Comparison of ENCODE assay signal across 1 cellular context in the genomic region with DNA sequence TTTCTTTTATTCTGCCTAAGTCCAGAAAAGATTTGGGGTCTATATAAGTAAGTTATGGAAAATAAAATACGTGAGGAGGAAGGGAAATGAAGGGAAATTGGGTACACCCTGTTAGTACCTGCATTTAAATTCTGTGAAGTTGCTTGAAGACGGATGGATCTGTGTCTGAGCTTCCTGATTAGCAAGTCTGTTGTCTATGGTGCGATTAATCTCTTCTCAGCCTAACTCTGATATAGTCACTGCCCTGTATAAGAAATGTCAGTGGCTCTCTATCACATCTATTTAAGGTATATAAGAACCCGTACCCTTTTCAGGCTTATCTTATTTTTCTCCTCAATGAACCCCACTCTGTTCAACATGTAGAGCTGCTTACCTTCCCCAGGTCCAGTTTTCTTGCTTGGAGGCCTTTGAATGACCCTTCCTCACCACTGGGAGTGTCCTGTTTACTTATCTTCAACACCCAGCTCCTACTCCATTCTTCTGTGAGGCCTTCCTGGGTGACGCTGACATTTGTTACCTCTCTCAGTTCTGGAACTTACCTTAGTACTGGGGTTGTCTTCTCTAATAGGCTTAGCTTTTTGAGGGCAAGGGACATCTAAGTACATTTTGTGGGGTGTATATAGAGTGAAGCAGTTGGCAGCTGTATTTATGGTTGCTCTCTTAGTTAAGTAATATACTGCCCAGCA.
TF ChIP-seq lines count a peak whose summit lies in the region.

No MANE protein-coding gene starts in this region.

TF ChIP-seq in K562, 482 proteins besides CTCF, POLR2A, EP300 and RAD21 (continued from another document and continues in another):
- TF ChIP-seq, protein P1, sequence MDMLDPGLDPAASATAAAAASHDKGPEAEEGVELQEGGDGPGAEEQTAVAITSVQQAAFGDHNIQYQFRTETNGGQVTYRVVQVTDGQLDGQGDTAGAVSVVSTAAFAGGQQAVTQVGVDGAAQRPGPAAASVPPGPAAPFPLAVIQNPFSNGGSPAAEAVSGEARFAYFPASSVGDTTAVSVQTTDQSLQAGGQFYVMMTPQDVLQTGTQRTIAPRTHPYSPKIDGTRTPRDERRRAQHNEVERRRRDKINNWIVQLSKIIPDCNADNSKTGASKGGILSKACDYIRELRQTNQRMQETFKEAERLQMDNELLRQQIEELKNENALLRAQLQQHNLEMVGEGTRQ (CRISPR knock-in tag; IDR thresholded peaks at IDR 0.05), result no peak
- TF ChIP-seq, protein P2, sequence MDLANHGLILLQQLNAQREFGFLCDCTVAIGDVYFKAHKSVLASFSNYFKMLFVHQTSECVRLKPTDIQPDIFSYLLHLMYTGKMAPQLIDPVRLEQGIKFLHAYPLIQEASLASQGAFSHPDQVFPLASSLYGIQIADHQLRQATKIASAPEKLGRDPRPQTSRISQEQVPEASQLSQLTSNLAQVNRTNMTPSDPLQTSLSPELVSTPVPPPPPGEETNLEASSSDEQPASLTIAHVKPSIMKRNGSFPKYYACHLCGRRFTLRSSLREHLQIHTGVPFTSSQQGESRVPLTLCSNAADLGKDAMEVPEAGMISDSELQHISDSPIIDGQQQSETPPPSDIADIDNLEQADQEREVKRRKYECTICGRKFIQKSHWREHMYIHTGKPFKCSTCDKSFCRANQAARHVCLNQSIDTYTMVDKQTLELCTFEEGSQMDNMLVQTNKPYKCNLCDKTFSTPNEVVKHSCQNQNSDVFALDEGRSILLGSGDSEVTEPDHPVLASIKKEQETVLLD (IDR thresholded peaks at IDR 0.05), result 0 out of 2 replicates have a peak, but pooled peaks have one; percentile 9
- no peak for TF ChIP-seq CHD1 (IDR thresholded peaks at IDR 0.05; ENCODE audit: low read length)
- no peak for TF ChIP-seq ATF1 (CRISPR knock-in tag; IDR thresholded peaks at IDR 0.05)
- peak; percentile 46 for TF ChIP-seq ATF1 (tag; IDR thresholded peaks at IDR 0.05)
- no peak for TF ChIP-seq POLR3G (IDR thresholded peaks at IDR 0.05; ENCODE audit: extremely low read depth, insufficient read length, insufficient replicate concordance)
- peak; percentile 87 for TF ChIP-seq CBFA2T3 (IDR thresholded peaks at IDR 0.05)
- TF ChIP-seq HMG20B (CRISPR knock-in tag; IDR thresholded peaks at IDR 0.05), result no peak
- no peak for TF ChIP-seq TSC22D4 (tag; IDR thresholded peaks at IDR 0.05)
- TF ChIP-seq, protein P3, sequence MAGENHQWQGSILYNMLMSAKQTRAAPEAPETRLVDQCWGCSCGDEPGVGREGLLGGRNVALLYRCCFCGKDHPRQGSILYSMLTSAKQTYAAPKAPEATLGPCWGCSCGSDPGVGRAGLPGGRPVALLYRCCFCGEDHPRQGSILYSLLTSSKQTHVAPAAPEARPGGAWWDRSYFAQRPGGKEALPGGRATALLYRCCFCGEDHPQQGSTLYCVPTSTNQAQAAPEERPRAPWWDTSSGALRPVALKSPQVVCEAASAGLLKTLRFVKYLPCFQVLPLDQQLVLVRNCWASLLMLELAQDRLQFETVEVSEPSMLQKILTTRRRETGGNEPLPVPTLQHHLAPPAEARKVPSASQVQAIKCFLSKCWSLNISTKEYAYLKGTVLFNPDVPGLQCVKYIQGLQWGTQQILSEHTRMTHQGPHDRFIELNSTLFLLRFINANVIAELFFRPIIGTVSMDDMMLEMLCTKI (IDR thresholded peaks at IDR 0.05; ENCODE audit: partially characterized antibody), result no peak
- TF ChIP-seq GTF2E2 (tag; IDR thresholded peaks at IDR 0.05), result no peak
- peak; percentile 9; the same call in 1 of the 2 replicates for TF ChIP-seq KLF16 (IDR thresholded peaks at IDR 0.05)
- TF ChIP-seq ZNF274 (IDR thresholded peaks at IDR 0.05; ENCODE audit: borderline replicate concordance, low read depth, low read length), result no peak
- TF ChIP-seq, protein P4, sequence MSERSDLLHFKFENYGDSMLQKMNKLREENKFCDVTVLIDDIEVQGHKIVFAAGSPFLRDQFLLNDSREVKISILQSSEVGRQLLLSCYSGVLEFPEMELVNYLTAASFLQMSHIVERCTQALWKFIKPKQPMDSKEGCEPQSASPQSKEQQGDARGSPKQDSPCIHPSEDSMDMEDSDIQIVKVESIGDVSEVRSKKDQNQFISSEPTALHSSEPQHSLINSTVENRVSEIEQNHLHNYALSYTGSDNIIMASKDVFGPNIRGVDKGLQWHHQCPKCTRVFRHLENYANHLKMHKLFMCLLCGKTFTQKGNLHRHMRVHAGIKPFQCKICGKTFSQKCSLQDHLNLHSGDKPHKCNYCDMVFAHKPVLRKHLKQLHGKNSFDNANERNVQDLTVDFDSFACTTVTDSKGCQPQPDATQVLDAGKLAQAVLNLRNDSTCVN (CRISPR knock-in tag; IDR thresholded peaks at IDR 0.05), result no peak
- TF ChIP-seq ZNF766 (CRISPR knock-in tag; conservative IDR thresholded peaks at IDR 0.05), result peak; percentile 4; the same call in 1 of the 2 replicates
- TF ChIP-seq KAT7 (CRISPR knock-in tag; IDR thresholded peaks at IDR 0.05; ENCODE audit: borderline replicate concordance), result no peak
- TF ChIP-seq ZBTB43 (CRISPR knock-in tag; IDR thresholded peaks at IDR 0.05), result no peak
- TF ChIP-seq TRIM24 (IDR thresholded peaks at IDR 0.05), result no peak
- TF ChIP-seq, protein P5, sequence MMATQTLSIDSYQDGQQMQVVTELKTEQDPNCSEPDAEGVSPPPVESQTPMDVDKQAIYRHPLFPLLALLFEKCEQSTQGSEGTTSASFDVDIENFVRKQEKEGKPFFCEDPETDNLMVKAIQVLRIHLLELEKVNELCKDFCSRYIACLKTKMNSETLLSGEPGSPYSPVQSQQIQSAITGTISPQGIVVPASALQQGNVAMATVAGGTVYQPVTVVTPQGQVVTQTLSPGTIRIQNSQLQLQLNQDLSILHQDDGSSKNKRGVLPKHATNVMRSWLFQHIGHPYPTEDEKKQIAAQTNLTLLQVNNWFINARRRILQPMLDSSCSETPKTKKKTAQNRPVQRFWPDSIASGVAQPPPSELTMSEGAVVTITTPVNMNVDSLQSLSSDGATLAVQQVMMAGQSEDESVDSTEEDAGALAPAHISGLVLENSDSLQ (IDR thresholded peaks at IDR 0.05), result peak; percentile 9; the same call in 1 of the 2 replicates
- no peak for TF ChIP-seq WHSC1 (IDR thresholded peaks at IDR 0.05; ENCODE audit: low read length)
- TF ChIP-seq NR2C2 (CRISPR knock-in tag; IDR thresholded peaks at IDR 0.05), result no peak
- TF ChIP-seq NR2C2 (tag; IDR thresholded peaks at IDR 0.05), result peak; percentile 50; the same call in 1 of the 2 replicates
- TF ChIP-seq TCF7 (IDR thresholded peaks at IDR 0.05; ENCODE audit: borderline replicate concordance), result no peak
- 0 out of 2 replicates have a peak, but pooled peaks have one; percentile 6 for TF ChIP-seq CBX5 (IDR thresholded peaks at IDR 0.05; ENCODE audit: borderline replicate concordance, low read depth)
- TF ChIP-seq, protein P6, sequence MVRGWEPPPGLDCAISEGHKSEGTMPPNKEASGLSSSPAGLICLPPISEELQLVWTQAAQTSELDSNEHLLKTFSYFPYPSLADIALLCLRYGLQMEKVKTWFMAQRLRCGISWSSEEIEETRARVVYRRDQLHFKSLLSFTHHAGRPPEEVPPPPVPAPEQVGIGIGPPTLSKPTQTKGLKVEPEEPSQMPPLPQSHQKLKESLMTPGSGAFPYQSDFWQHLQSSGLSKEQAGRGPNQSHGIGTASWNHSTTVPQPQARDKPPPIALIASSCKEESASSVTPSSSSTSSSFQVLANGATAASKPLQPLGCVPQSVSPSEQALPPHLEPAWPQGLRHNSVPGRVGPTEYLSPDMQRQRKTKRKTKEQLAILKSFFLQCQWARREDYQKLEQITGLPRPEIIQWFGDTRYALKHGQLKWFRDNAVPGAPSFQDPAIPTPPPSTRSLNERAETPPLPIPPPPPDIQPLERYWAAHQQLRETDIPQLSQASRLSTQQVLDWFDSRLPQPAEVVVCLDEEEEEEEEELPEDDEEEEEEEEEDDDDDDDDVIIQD (CRISPR knock-in tag; IDR thresholded peaks at IDR 0.05), result no peak
- no peak for TF ChIP-seq PURB (CRISPR knock-in tag; IDR thresholded peaks at IDR 0.05; ENCODE audit: low read depth)
- TF ChIP-seq ARHGAP35 (IDR thresholded peaks at IDR 0.05; ENCODE audit: partially characterized antibody), result no peak
- TF ChIP-seq POLR2AphosphoS5 (IDR thresholded peaks at IDR 0.05; ENCODE audit: control insufficient read depth, insufficient read depth, low read depth, low read length), result peak; percentile 71; the same call in 1 of the 2 replicates
- TF ChIP-seq TRIM28 (IDR thresholded peaks at IDR 0.05), result no peak
- peak; percentile 42 for TF ChIP-seq CXXC5 (CRISPR knock-in tag; IDR thresholded peaks at IDR 0.05)
- TF ChIP-seq MTA3 (IDR thresholded peaks at IDR 0.05; ENCODE audit: borderline replicate concordance), result no peak
- no peak for TF ChIP-seq ZKSCAN3 (CRISPR knock-in tag; IDR thresholded peaks at IDR 0.05)
- TF ChIP-seq CCAR2 (IDR thresholded peaks at IDR 0.05; ENCODE audit: low read depth, low read length), result no peak
- no peak for TF ChIP-seq SMARCA5 (IDR thresholded peaks at IDR 0.05)
- TF ChIP-seq, protein P7, sequence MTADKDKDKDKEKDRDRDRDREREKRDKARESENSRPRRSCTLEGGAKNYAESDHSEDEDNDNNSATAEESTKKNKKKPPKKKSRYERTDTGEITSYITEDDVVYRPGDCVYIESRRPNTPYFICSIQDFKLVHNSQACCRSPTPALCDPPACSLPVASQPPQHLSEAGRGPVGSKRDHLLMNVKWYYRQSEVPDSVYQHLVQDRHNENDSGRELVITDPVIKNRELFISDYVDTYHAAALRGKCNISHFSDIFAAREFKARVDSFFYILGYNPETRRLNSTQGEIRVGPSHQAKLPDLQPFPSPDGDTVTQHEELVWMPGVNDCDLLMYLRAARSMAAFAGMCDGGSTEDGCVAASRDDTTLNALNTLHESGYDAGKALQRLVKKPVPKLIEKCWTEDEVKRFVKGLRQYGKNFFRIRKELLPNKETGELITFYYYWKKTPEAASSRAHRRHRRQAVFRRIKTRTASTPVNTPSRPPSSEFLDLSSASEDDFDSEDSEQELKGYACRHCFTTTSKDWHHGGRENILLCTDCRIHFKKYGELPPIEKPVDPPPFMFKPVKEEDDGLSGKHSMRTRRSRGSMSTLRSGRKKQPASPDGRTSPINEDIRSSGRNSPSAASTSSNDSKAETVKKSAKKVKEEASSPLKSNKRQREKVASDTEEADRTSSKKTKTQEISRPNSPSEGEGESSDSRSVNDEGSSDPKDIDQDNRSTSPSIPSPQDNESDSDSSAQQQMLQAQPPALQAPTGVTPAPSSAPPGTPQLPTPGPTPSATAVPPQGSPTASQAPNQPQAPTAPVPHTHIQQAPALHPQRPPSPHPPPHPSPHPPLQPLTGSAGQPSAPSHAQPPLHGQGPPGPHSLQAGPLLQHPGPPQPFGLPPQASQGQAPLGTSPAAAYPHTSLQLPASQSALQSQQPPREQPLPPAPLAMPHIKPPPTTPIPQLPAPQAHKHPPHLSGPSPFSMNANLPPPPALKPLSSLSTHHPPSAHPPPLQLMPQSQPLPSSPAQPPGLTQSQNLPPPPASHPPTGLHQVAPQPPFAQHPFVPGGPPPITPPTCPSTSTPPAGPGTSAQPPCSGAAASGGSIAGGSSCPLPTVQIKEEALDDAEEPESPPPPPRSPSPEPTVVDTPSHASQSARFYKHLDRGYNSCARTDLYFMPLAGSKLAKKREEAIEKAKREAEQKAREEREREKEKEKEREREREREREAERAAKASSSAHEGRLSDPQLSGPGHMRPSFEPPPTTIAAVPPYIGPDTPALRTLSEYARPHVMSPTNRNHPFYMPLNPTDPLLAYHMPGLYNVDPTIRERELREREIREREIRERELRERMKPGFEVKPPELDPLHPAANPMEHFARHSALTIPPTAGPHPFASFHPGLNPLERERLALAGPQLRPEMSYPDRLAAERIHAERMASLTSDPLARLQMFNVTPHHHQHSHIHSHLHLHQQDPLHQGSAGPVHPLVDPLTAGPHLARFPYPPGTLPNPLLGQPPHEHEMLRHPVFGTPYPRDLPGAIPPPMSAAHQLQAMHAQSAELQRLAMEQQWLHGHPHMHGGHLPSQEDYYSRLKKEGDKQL (CRISPR knock-in tag; IDR thresholded peaks at IDR 0.05; ENCODE audit: borderline replicate concordance), result no peak
- no peak for TF ChIP-seq ARID2 (IDR thresholded peaks at IDR 0.05)
- no peak for TF ChIP-seq ZZZ3 (IDR thresholded peaks at IDR 0.05)
- no peak for TF ChIP-seq ZNF282 (CRISPR knock-in tag; IDR thresholded peaks at IDR 0.05)
- no peak for TF ChIP-seq ZNF507 (tag; conservative IDR thresholded peaks at IDR 0.05)
- TF ChIP-seq JUN (IDR thresholded peaks at IDR 0.05; ENCODE audit: borderline replicate concordance, low read depth, low read length), result no peak
- TF ChIP-seq JUN (CRISPR knock-in tag; IDR thresholded peaks at IDR 0.05; ENCODE audit: borderline replicate concordance), result no peak
- peak in 1 of 2 experiments; percentile 57; a peak in 1 of 4 replicates for TF ChIP-seq TBL1XR1 (IDR thresholded peaks at IDR 0.05; ENCODE audit: low read length in 2 of 2)
- no peak for TF ChIP-seq GTF2F1 (IDR thresholded peaks at IDR 0.05; ENCODE audit: low read depth, low read length)
- TF ChIP-seq MCM2 (IDR thresholded peaks at IDR 0.05; ENCODE audit: low read depth), result no peak
- peak; percentile 82 for TF ChIP-seq TCF3 (CRISPR knock-in tag; IDR thresholded peaks at IDR 0.05)
- TF ChIP-seq SMAD3 (CRISPR knock-in tag; conservative IDR thresholded peaks at IDR 0.05), result no peak
- 0 out of 2 replicates have a peak, but pooled peaks have one; percentile 20 for TF ChIP-seq TEAD2 (tag; IDR thresholded peaks at IDR 0.05)
- TF ChIP-seq ZNF239 (CRISPR knock-in tag; IDR thresholded peaks at IDR 0.05), result no peak
- no peak for TF ChIP-seq HEY1 (CRISPR knock-in tag; IDR thresholded peaks at IDR 0.05; ENCODE audit: borderline replicate concordance)
- no peak for TF ChIP-seq HNRNPLL (IDR thresholded peaks at IDR 0.05; ENCODE audit: low read depth, low read length, poor library complexity, severe bottlenecking)
- TF ChIP-seq SIX5 (IDR thresholded peaks at IDR 0.05; ENCODE audit: borderline replicate concordance in 1 of 2, insufficient read depth in 1 of 2, low read depth in 1 of 2, low read length in 2 of 2), result no peak
- TF ChIP-seq TAF7 (tag; IDR thresholded peaks at IDR 0.05), result no peak
- TF ChIP-seq ZNF76 (CRISPR knock-in tag; IDR thresholded peaks at IDR 0.05; ENCODE audit: borderline replicate concordance), result no peak
- 0 out of 2 replicates have a peak, but pooled peaks have one; percentile 35 for TF ChIP-seq HDAC8 (tag; IDR thresholded peaks at IDR 0.05)
- TF ChIP-seq RBBP5 (IDR thresholded peaks at IDR 0.05; ENCODE audit: borderline replicate concordance, insufficient read depth, low read length, poor library complexity, severe bottlenecking), result no peak
- no peak for TF ChIP-seq HNRNPUL1 (IDR thresholded peaks at IDR 0.05; ENCODE audit: low read length)
- TF ChIP-seq ZNF644 (tag; IDR thresholded peaks at IDR 0.05; ENCODE audit: low read depth), result peak; percentile 44; the same call in 1 of the 2 replicates
- TF ChIP-seq SRSF3 (IDR thresholded peaks at IDR 0.05; ENCODE audit: insufficient read depth, low read length), result no peak
- TF ChIP-seq RBFOX2 (IDR thresholded peaks at IDR 0.05; ENCODE audit: low read depth, low read length), result peak; percentile 44; the same call in 1 of the 2 replicates
- TF ChIP-seq MYNN (IDR thresholded peaks at IDR 0.05), result peak; percentile 50; the same call in 1 of the 2 replicates
- no peak for TF ChIP-seq MYNN (CRISPR knock-in tag; IDR thresholded peaks at IDR 0.05)
